Comparison of ENCODE assay signal across 8 cellular contexts in the genomic region with DNA sequence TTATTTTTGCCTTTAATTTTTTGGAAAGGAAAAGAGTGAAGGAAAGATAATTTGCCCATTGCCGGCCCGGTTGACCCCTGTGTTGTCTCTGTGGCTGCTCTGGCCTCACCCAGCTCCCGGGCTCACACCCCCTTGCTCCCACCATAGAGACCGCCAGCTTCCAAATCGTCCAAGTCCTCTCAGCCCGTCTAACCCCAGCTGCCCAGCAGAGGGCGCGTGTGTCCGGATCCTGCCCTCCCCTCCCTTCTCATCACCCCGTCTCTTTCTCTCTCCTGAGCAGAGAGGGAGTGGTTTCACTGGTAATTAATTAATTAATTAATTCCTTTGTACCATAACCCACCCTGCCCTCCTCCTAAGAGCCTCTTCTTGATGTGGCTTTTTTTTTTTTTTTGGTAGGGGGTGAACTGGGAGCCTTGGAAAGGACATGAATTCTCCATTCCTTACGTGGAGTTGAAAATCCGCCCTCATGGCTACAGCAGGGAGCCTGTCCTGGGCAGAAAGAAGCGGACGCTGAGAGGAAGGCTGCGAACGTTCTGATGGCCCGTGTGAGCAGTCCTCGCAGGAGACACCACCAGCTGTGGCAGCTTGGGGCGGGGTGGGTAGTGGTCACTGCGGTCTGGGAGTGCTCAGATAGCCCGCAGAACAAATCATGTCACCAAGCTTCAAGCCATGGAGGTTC. TPM values are rescaled to one million over a fixed set of nuclear protein-coding genes. Genes with fewer than 3 reads are reported as not detected.
DNase-seq lines count a peak whose midpoint lies in the region; ATAC-seq, FAIRE-seq and TF ChIP-seq lines count a peak whose summit lies in the region.

No MANE protein-coding gene starts in this region.

- DNase-seq in GM12891 (ENCODE audit: insufficient read length, low spot score) = peak; percentile 55
- DNase-seq in NOMO-1 treated with dmso at 0.1 percent for 144 hours (lab: John Stamatoyannopoulos, UW; ENCODE audit: unreplicated experiment) = peak; percentile 21
- DNase-seq in activated CD8-positive, alpha-beta memory T cell treated with anti-CD3 and anti-CD28 coated beads for 48 hours (ENCODE audit: low read depth in 2 of 3, low spot score in 2 of 3) = peak; percentile 20 to 60 (median 37)
- DNase-seq in epidermal melanocyte (ENCODE audit: insufficient read length, low spot score) = peak; percentile 33
- DNase-seq in myocyte (ENCODE audit: low read depth) = peak; percentile 66
- peak; percentile 45 to 52 for DNase-seq in stimulated activated CD8-positive, alpha-beta memory T cell treated with anti-CD3 and anti-CD28 coated beads, Interleukin-7, amount 100 ng/mL, for 48 hours (ENCODE audit: extremely low read depth in 1 of 2, low read depth in 1 of 2)
- no peak for DNase-seq in cerebellar nuclear complex (lab: John Stamatoyannopoulos, UW)

- TF ChIP-seq POLR2A in GM12891 (IDR thresholded peaks at IDR 0.05; ENCODE audit: low read depth, low read length) = no peak

- peak; percentile 69 for FAIRE-seq in GM12891 (lab: Jason Lieb, UNC)

- peak; percentile 61 for ATAC-seq in HG03432 (IDR thresholded peaks at IDR 0.05; ENCODE audit: unreplicated experiment)

TF ChIP-seq in GM12891, 5 proteins besides CTCF, POLR2A, EP300 and RAD21:
- TF ChIP-seq POLR2AphosphoS5 (IDR thresholded peaks at IDR 0.05; ENCODE audit: low read depth, low read length) = no peak
- TF ChIP-seq SPI1 (IDR thresholded peaks at IDR 0.05; ENCODE audit: low read depth, low read length) = no peak
- no peak for TF ChIP-seq POU2F2 (IDR thresholded peaks at IDR 0.05; ENCODE audit: low read depth, low read length)

RNA-seq across cellular contexts. Expression of a gene that starts 45.9 kb away (rescaled TPM):
- 3.9 TPM for polyA plus RNA-seq in GM12891 (2012; ENCODE audit: low read depth, missing spikeins)
- not detected in 2 replicates for total RNA-seq in myocyte
- 0.50 TPM for polyA plus RNA-seq in myocyte (2012)

Comparison
In these comparisons a context has a peak if more than half of its experiments do, and no peak if none do; other contexts are left out.
1. DNase-seq: peak in GM12891 (single experiment), NOMO-1 treated with dmso at 0.1 percent for 144 hours (single experiment), activated CD8-positive, alpha-beta memory T cell treated with anti-CD3 and anti-CD28 coated beads for 48 hours (3 of 3), epidermal melanocyte (single experiment), myocyte (single experiment) and stimulated activated CD8-positive, alpha-beta memory T cell treated with anti-CD3 and anti-CD28 coated beads, Interleukin-7, amount 100 ng/mL, for 48 hours (2 of 2); none in cerebellar nuclear complex (0 of 2).